In the genomic region with DNA sequence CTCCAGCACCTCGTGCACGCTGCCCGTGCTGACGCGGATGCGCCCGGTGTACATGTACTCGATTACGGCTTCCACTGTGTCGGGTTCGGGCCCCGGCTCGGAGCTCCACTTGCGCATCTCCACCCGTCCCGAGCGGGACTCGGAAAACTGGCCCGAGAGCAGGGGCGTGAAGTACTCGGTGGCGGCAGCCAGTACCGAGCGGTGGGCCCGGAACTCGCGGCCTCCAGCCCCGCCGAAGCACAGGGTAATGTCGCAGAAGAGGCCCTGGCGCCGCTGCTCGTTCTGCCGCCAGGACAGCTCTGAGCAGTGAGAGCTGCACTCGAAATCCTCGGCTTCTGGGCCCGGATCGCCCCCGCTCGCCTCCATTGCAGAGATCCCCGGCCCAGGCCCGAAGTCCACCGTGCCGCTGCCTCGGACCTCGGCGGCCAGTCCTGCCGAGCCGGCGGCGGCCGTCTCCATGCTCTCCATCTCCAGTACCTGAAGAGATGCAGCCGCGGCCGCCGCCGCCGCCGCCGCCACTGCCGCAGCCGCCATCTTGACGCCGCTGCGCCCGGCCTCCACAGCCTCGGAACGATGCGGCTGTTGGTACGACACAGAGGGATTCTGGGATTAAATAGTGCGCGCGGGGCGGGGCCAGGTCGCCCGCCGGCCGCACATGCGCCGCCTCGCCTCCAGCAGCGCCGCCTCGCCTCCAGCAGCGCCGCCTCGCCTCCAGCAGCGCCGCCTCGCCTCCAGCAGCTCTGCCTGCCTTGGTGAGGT, we compare ENCODE assay signal across 1 cellular context.
A peak's percentile ranks its signal among the peaks of the same experiment; 100 is the strongest.
TF ChIP-seq lines count a peak whose summit lies in the region.

A gene with protein sequence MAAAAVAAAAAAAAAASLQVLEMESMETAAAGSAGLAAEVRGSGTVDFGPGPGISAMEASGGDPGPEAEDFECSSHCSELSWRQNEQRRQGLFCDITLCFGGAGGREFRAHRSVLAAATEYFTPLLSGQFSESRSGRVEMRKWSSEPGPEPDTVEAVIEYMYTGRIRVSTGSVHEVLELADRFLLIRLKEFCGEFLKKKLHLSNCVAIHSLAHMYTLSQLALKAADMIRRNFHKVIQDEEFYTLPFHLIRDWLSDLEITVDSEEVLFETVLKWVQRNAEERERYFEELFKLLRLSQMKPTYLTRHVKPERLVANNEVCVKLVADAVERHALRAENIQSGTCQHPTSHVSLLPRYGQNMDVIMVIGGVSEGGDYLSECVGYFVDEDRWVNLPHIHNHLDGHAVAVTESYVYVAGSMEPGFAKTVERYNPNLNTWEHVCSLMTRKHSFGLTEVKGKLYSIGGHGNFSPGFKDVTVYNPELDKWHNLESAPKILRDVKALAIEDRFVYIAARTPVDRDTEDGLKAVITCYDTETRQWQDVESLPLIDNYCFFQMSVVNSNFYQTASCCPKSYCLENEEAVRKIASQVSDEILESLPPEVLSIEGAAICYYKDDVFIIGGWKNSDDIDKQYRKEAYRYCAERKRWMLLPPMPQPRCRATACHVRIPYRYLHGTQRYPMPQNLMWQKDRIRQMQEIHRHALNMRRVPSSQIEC (minus strand): TSS at position 587 of the 759 bp plus-strand sequence. CDS start 53 bp downstream, at position 534.

TF ChIP-seq in HepG2, 621 proteins besides CTCF, POLR2A, EP300 and RAD21 (continued from another document and continues in another):
- TF ChIP-seq, protein P1, sequence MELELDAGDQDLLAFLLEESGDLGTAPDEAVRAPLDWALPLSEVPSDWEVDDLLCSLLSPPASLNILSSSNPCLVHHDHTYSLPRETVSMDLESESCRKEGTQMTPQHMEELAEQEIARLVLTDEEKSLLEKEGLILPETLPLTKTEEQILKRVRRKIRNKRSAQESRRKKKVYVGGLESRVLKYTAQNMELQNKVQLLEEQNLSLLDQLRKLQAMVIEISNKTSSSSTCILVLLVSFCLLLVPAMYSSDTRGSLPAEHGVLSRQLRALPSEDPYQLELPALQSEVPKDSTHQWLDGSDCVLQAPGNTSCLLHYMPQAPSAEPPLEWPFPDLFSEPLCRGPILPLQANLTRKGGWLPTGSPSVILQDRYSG (CRISPR knock-in tag; IDR thresholded peaks at IDR 0.05) = no peak
- no peak for TF ChIP-seq POGZ (CRISPR knock-in tag; IDR thresholded peaks at IDR 0.05)
- TF ChIP-seq, protein P2, sequence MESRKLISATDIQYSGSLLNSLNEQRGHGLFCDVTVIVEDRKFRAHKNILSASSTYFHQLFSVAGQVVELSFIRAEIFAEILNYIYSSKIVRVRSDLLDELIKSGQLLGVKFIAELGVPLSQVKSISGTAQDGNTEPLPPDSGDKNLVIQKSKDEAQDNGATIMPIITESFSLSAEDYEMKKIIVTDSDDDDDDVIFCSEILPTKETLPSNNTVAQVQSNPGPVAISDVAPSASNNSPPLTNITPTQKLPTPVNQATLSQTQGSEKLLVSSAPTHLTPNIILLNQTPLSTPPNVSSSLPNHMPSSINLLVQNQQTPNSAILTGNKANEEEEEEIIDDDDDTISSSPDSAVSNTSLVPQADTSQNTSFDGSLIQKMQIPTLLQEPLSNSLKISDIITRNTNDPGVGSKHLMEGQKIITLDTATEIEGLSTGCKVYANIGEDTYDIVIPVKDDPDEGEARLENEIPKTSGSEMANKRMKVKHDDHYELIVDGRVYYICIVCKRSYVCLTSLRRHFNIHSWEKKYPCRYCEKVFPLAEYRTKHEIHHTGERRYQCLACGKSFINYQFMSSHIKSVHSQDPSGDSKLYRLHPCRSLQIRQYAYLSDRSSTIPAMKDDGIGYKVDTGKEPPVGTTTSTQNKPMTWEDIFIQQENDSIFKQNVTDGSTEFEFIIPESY (CRISPR knock-in tag; IDR thresholded peaks at IDR 0.05) = peak; percentile 23; the same call in 1 of the 2 replicates
- TF ChIP-seq FOXM1 (CRISPR knock-in tag; IDR thresholded peaks at IDR 0.05) = 0 out of 2 replicates have a peak, but pooled peaks have one; percentile 49
- TF ChIP-seq ZNF547 (CRISPR knock-in tag; IDR thresholded peaks at IDR 0.05) = peak; percentile 85; the same call in 1 of the 2 replicates
- TF ChIP-seq KDM3A (CRISPR knock-in tag; IDR thresholded peaks at IDR 0.05; ENCODE audit: low read depth) = peak; percentile 79
- no peak for TF ChIP-seq ATF7 (IDR thresholded peaks at IDR 0.05)
- 0 out of 2 replicates have a peak, but pooled peaks have one; percentile 64 for TF ChIP-seq ATF7 (CRISPR knock-in tag; IDR thresholded peaks at IDR 0.05)
- TF ChIP-seq, protein P3, sequence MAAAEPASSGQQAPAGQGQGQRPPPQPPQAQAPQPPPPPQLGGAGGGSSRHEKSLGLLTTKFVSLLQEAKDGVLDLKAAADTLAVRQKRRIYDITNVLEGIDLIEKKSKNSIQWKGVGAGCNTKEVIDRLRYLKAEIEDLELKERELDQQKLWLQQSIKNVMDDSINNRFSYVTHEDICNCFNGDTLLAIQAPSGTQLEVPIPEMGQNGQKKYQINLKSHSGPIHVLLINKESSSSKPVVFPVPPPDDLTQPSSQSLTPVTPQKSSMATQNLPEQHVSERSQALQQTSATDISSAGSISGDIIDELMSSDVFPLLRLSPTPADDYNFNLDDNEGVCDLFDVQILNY (CRISPR knock-in tag; conservative IDR thresholded peaks at IDR 0.05) = peak; percentile 62; the same call in 1 of the 2 replicates
- TF ChIP-seq, protein P4, sequence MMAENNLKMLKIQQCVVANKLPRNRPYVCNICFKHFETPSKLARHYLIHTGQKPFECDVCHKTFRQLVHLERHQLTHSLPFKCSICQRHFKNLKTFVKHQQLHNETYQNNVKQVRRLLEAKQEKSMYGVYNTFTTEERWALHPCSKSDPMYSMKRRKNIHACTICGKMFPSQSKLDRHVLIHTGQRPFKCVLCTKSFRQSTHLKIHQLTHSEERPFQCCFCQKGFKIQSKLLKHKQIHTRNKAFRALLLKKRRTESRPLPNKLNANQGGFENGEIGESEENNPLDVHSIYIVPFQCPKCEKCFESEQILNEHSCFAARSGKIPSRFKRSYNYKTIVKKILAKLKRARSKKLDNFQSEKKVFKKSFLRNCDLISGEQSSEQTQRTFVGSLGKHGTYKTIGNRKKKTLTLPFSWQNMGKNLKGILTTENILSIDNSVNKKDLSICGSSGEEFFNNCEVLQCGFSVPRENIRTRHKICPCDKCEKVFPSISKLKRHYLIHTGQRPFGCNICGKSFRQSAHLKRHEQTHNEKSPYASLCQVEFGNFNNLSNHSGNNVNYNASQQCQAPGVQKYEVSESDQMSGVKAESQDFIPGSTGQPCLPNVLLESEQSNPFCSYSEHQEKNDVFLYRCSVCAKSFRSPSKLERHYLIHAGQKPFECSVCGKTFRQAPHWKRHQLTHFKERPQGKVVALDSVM (CRISPR knock-in tag; IDR thresholded peaks at IDR 0.05) = peak; percentile 90
- TF ChIP-seq, protein P5, sequence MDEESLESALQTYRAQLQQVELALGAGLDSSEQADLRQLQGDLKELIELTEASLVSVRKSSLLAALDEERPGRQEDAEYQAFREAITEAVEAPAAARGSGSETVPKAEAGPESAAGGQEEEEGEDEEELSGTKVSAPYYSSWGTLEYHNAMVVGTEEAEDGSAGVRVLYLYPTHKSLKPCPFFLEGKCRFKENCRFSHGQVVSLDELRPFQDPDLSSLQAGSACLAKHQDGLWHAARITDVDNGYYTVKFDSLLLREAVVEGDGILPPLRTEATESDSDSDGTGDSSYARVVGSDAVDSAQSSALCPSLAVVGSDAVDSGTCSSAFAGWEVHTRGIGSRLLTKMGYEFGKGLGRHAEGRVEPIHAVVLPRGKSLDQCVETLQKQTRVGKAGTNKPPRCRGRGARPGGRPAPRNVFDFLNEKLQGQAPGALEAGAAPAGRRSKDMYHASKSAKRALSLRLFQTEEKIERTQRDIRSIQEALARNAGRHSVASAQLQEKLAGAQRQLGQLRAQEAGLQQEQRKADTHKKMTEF (CRISPR knock-in tag; IDR thresholded peaks at IDR 0.05) = peak; percentile 92
- TF ChIP-seq, protein P6, sequence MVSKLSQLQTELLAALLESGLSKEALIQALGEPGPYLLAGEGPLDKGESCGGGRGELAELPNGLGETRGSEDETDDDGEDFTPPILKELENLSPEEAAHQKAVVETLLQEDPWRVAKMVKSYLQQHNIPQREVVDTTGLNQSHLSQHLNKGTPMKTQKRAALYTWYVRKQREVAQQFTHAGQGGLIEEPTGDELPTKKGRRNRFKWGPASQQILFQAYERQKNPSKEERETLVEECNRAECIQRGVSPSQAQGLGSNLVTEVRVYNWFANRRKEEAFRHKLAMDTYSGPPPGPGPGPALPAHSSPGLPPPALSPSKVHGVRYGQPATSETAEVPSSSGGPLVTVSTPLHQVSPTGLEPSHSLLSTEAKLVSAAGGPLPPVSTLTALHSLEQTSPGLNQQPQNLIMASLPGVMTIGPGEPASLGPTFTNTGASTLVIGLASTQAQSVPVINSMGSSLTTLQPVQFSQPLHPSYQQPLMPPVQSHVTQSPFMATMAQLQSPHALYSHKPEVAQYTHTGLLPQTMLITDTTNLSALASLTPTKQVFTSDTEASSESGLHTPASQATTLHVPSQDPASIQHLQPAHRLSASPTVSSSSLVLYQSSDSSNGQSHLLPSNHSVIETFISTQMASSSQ (IDR thresholded peaks at IDR 0.05; ENCODE audit: low read depth) = no peak
- TF ChIP-seq, protein P6 (CRISPR knock-in tag; IDR thresholded peaks at IDR 0.05; ENCODE audit: borderline replicate concordance) = peak; percentile 43; the same call in 1 of the 2 replicates
- TF ChIP-seq ZNF12 (CRISPR knock-in tag; IDR thresholded peaks at IDR 0.05) = peak; percentile 13; the same call in 1 of the 2 replicates
- peak; percentile 54; the same call in 1 of the 2 replicates for TF ChIP-seq IRX3 (CRISPR knock-in tag; IDR thresholded peaks at IDR 0.05; ENCODE audit: borderline replicate concordance, low read depth)
- TF ChIP-seq, protein P7, sequence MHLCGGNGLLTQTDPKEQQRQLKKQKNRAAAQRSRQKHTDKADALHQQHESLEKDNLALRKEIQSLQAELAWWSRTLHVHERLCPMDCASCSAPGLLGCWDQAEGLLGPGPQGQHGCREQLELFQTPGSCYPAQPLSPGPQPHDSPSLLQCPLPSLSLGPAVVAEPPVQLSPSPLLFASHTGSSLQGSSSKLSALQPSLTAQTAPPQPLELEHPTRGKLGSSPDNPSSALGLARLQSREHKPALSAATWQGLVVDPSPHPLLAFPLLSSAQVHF (CRISPR knock-in tag; IDR thresholded peaks at IDR 0.05) = peak; percentile 60; the same call in 1 of the 2 replicates
- peak; percentile 70 for TF ChIP-seq ZNF777 (CRISPR knock-in tag; IDR thresholded peaks at IDR 0.05)
- no peak for TF ChIP-seq KLF13 (CRISPR knock-in tag; IDR thresholded peaks at IDR 0.05)
- TF ChIP-seq, protein P8, sequence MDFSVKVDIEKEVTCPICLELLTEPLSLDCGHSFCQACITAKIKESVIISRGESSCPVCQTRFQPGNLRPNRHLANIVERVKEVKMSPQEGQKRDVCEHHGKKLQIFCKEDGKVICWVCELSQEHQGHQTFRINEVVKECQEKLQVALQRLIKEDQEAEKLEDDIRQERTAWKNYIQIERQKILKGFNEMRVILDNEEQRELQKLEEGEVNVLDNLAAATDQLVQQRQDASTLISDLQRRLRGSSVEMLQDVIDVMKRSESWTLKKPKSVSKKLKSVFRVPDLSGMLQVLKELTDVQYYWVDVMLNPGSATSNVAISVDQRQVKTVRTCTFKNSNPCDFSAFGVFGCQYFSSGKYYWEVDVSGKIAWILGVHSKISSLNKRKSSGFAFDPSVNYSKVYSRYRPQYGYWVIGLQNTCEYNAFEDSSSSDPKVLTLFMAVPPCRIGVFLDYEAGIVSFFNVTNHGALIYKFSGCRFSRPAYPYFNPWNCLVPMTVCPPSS (IDR thresholded peaks at IDR 0.05) = no peak
- TF ChIP-seq, protein P9, sequence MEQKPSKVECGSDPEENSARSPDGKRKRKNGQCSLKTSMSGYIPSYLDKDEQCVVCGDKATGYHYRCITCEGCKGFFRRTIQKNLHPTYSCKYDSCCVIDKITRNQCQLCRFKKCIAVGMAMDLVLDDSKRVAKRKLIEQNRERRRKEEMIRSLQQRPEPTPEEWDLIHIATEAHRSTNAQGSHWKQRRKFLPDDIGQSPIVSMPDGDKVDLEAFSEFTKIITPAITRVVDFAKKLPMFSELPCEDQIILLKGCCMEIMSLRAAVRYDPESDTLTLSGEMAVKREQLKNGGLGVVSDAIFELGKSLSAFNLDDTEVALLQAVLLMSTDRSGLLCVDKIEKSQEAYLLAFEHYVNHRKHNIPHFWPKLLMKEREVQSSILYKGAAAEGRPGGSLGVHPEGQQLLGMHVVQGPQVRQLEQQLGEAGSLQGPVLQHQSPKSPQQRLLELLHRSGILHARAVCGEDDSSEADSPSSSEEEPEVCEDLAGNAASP (CRISPR knock-in tag; IDR thresholded peaks at IDR 0.05; ENCODE audit: borderline replicate concordance) = no peak
- TF ChIP-seq, protein P10, sequence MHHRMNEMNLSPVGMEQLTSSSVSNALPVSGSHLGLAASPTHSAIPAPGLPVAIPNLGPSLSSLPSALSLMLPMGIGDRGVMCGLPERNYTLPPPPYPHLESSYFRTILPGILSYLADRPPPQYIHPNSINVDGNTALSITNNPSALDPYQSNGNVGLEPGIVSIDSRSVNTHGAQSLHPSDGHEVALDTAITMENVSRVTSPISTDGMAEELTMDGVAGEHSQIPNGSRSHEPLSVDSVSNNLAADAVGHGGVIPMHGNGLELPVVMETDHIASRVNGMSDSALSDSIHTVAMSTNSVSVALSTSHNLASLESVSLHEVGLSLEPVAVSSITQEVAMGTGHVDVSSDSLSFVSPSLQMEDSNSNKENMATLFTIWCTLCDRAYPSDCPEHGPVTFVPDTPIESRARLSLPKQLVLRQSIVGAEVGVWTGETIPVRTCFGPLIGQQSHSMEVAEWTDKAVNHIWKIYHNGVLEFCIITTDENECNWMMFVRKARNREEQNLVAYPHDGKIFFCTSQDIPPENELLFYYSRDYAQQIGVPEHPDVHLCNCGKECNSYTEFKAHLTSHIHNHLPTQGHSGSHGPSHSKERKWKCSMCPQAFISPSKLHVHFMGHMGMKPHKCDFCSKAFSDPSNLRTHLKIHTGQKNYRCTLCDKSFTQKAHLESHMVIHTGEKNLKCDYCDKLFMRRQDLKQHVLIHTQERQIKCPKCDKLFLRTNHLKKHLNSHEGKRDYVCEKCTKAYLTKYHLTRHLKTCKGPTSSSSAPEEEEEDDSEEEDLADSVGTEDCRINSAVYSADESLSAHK (CRISPR knock-in tag; IDR thresholded peaks at IDR 0.05; ENCODE audit: borderline replicate concordance) = 0 out of 2 replicates have a peak, but pooled peaks have one; percentile 58
- TF ChIP-seq SETDB1 (CRISPR knock-in tag; IDR thresholded peaks at IDR 0.05; ENCODE audit: borderline replicate concordance) = no peak
- no peak for TF ChIP-seq SRF (IDR thresholded peaks at IDR 0.05; ENCODE audit: low read depth, low read length)
- peak; percentile 85 for TF ChIP-seq RBM39 (IDR thresholded peaks at IDR 0.05; ENCODE audit: low read depth, low read length, poor library complexity, severe bottlenecking)
- no peak for TF ChIP-seq ZNF30 (CRISPR knock-in tag; IDR thresholded peaks at IDR 0.05)
- TF ChIP-seq CBX1 (IDR thresholded peaks at IDR 0.05; ENCODE audit: low read depth) = peak; percentile 46
- TF ChIP-seq ZNF136 (CRISPR knock-in tag; IDR thresholded peaks at IDR 0.05; ENCODE audit: low read depth) = 0 out of 2 replicates have a peak, but pooled peaks have one; percentile 29
